ENCODE assay signal across 9 cellular contexts in genomic region chr2:181678033-181678586, GRCh38. TPM values are rescaled to one million over a fixed set of nuclear protein-coding genes. Genes with fewer than 3 reads are reported as not detected.
A peak's percentile ranks its signal among the peaks of the same experiment; 100 is the strongest.
DNase-seq lines count a peak whose midpoint lies in the region; ATAC-seq and TF ChIP-seq lines count a peak whose summit lies in the region.
"Had no signal": no experiment of that assay in that cellular context is flagged by ENCODE, and none has a peak within 500 bp of the region (broad histone marks: within the 10 kb centered on the region; RNA-seq: fewer than 3 reads in every experiment).

No MANE protein-coding gene starts in this region.

- H3K9me3 Mint-ChIP-seq in CD14-positive monocyte (peaks cover 3 to 42% (median 27%) of the 10 kb centered on the region in 7 donors), mesothelial cell of epicardium (no peaks in the 10 kb centered on the region)
- peaks cover 9% of the 10 kb centered on the region for H3K9me3 Mint-ChIP-seq in stimulated activated naive CD8-positive, alpha-beta T cell treated with anti-CD3 and anti-CD28 coated beads, Interleukin-15, Interleukin-2, amounts not matched to agents 100 ng/mL and 50 ng/mL, for 24 hours

- intact Hi-C loops in CD14-positive monocyte (cut with micrococcal nuclease) = no loop called here

- ATAC-seq in HG02885 (IDR thresholded peaks at IDR 0.05; ENCODE audit: poor library complexity, unreplicated experiment) (peak; percentile 50), GM18502 (IDR thresholded peaks at IDR 0.05; ENCODE audit: poor library complexity, unreplicated experiment) (no peak)

- H3K27ac Mint-ChIP-seq in CD14-positive monocyte = no peak overlapping the region
- no peak overlapping the region for H3K27ac Mint-ChIP-seq in mesothelial cell of epicardium
- H3K27ac Mint-ChIP-seq in stimulated activated naive CD8-positive, alpha-beta T cell treated with anti-CD3 and anti-CD28 coated beads, Interleukin-15, Interleukin-2, amounts not matched to agents 100 ng/mL and 50 ng/mL, for 24 hours = no peak overlapping the region

- H3K4me1 Mint-ChIP-seq in CD14-positive monocyte = peaks cover 46% of the 10 kb centered on the region
- H3K4me1 Mint-ChIP-seq in mesothelial cell of epicardium = peaks cover 12% of the 10 kb centered on the region
- H3K4me1 Mint-ChIP-seq in stimulated activated naive CD8-positive, alpha-beta T cell treated with anti-CD3 and anti-CD28 coated beads, Interleukin-15, Interleukin-2, amounts not matched to agents 100 ng/mL and 50 ng/mL, for 24 hours (ENCODE audit: low read depth) = peaks cover 46% of the 10 kb centered on the region

- H3K36me3 Mint-ChIP-seq in CD14-positive monocyte = peaks cover 10 to 16% of the 10 kb centered on the region in 2 donors
- H3K36me3 Mint-ChIP-seq in mesothelial cell of epicardium = no peaks in the 10 kb centered on the region
- H3K36me3 Mint-ChIP-seq in stimulated activated naive CD8-positive, alpha-beta T cell treated with anti-CD3 and anti-CD28 coated beads, Interleukin-15, Interleukin-2, amounts not matched to agents 100 ng/mL and 50 ng/mL, for 24 hours (ENCODE audit: low read depth) = peaks cover 8% of the 10 kb centered on the region

- DNase-seq in CD14-positive monocyte (ENCODE audit: low spot score) = peak; percentile 56
- peak; percentile 38 to 41 for DNase-seq in activated CD4-positive, alpha-beta T cell treated with anti-CD3 and anti-CD28 coated beads for 24 hours (ENCODE audit: low read depth in 2 of 2)
- DNase-seq in dermis blood vessel endothelial cell = peak; percentile 88
- DNase-seq in mesothelial cell of epicardium (ENCODE audit: low spot score in 2 of 2, unreplicated experiment in 2 of 2) = peak; percentile 79 to 90
- no peak for DNase-seq in NCI-H187 treated with DMSO at 0.1 percent for 48 hours (lab: John Stamatoyannopoulos, UW)

- H3K4me3 Mint-ChIP-seq in CD14-positive monocyte = peak overlapping the region in 1 of 2 donors; percentile 95
- H3K4me3 Mint-ChIP-seq in mesothelial cell of epicardium = no peak overlapping the region
- H3K4me3 Mint-ChIP-seq in stimulated activated naive CD8-positive, alpha-beta T cell treated with anti-CD3 and anti-CD28 coated beads, Interleukin-15, Interleukin-2, amounts not matched to agents 100 ng/mL and 50 ng/mL, for 24 hours = peak overlapping the region; percentile 30

- no peak for TF ChIP-seq CTCF in CD14-positive monocyte (IDR thresholded peaks at IDR 0.05)
- TF ChIP-seq CTCF in mesothelial cell of epicardium (IDR thresholded peaks at IDR 0.05; ENCODE audit: unreplicated experiment) = no peak

- H3K27me3 Mint-ChIP-seq in CD14-positive monocyte (ENCODE audit: low read depth in 3 of 3) = peaks cover 69 to 82% (median 75%) of the 10 kb centered on the region in 3 donors
- H3K27me3 Mint-ChIP-seq in mesothelial cell of epicardium (ENCODE audit: low read depth) = peaks cover 91% of the 10 kb centered on the region
- peaks cover 76% of the 10 kb centered on the region for H3K27me3 Mint-ChIP-seq in stimulated activated naive CD8-positive, alpha-beta T cell treated with anti-CD3 and anti-CD28 coated beads, Interleukin-15, Interleukin-2, amounts not matched to agents 100 ng/mL and 50 ng/mL, for 24 hours

RNA-seq across cellular contexts. Expression of gene NEUROD1, which starts 2.2 kb away (rescaled TPM):
- polyA plus RNA-seq in CD14-positive monocyte = not detected
- total RNA-seq in dermis blood vessel endothelial cell (not detected in 2 replicates), mesothelial cell of epicardium (not detected in 3 replicates)
- total RNA-seq: epithelial cell of proximal tubule had no signal

RNA-seq across cellular contexts. Expression of gene CERKL, which starts 21.2 kb away (rescaled TPM):
- polyA plus RNA-seq in CD14-positive monocyte = 10 to 100 TPM in 1 of 2 donors, 1 to 10 TPM in 1; 8.6 to 16.3 TPM
- not detected in 2 replicates for total RNA-seq in dermis blood vessel endothelial cell
- not detected in 3 replicates for total RNA-seq in mesothelial cell of epicardium
